In genomic region chr3:47163990-47164848, GRCh38 we compare ENCODE assay signal across 1 cellular context.
A peak's percentile ranks its signal among the peaks of the same experiment; 100 is the strongest.
TF ChIP-seq lines count a peak whose summit lies in the region.

Gene SETD2, minus strand, starts transcription at chr3:47164113. Its CDS starts 189 bp downstream, at chr3:47163924.

TF ChIP-seq in HepG2, 621 proteins besides CTCF, POLR2A, EP300 and RAD21 (continued from another document and continues in another):
- TF ChIP-seq ZNF639 (CRISPR knock-in tag; conservative IDR thresholded peaks at IDR 0.05): no peak; the same call in 1 of the 2 replicates
- no peak for TF ChIP-seq ZNF34 (CRISPR knock-in tag; IDR thresholded peaks at IDR 0.05; ENCODE audit: borderline replicate concordance)
- no peak for TF ChIP-seq RAD51 (IDR thresholded peaks at IDR 0.05; ENCODE audit: borderline replicate concordance)
- 0 out of 2 replicates have a peak, but pooled peaks have one; percentile 38 for TF ChIP-seq KDM4B (CRISPR knock-in tag; IDR thresholded peaks at IDR 0.05)
- no peak for TF ChIP-seq DNMT1 (CRISPR knock-in tag; IDR thresholded peaks at IDR 0.05)
- TF ChIP-seq ZNF33B (CRISPR knock-in tag; IDR thresholded peaks at IDR 0.05): no peak
- no peak for TF ChIP-seq MAFK (conservative IDR thresholded peaks at IDR 0.05 in 1 of 2, IDR thresholded peaks at IDR 0.05 in 1 of 2; ENCODE audit: low read length in 2 of 2)
- no peak for TF ChIP-seq ZNF513 (CRISPR knock-in tag; conservative IDR thresholded peaks at IDR 0.05)
- no peak for TF ChIP-seq GRHL1 (CRISPR knock-in tag; conservative IDR thresholded peaks at IDR 0.05)
- peak; percentile 81 for TF ChIP-seq ASH2L (IDR thresholded peaks at IDR 0.05; ENCODE audit: insufficient read length, low read depth, low read length)
- TF ChIP-seq SALL1 (CRISPR knock-in tag; IDR thresholded peaks at IDR 0.05): peak; percentile 65
- TF ChIP-seq ZNF670 (CRISPR knock-in tag; IDR thresholded peaks at IDR 0.05; ENCODE audit: borderline replicate concordance): no peak; the same call in 1 of the 2 replicates
- TF ChIP-seq PATZ1 (CRISPR knock-in tag; IDR thresholded peaks at IDR 0.05): peak; percentile 56
- TF ChIP-seq ZNF33A (CRISPR knock-in tag; IDR thresholded peaks at IDR 0.05; ENCODE audit: borderline replicate concordance): 0 out of 2 replicates have a peak, but pooled peaks have one; percentile 5
- TF ChIP-seq TMF1 (CRISPR knock-in tag; IDR thresholded peaks at IDR 0.05; ENCODE audit: low read depth): 0 out of 2 replicates have a peak, but pooled peaks have one; percentile 36
- TF ChIP-seq ZNF724P (CRISPR knock-in tag; IDR thresholded peaks at IDR 0.05; ENCODE audit: borderline replicate concordance): peak; percentile 36; the same call in 1 of the 2 replicates
- TF ChIP-seq, protein P1, sequence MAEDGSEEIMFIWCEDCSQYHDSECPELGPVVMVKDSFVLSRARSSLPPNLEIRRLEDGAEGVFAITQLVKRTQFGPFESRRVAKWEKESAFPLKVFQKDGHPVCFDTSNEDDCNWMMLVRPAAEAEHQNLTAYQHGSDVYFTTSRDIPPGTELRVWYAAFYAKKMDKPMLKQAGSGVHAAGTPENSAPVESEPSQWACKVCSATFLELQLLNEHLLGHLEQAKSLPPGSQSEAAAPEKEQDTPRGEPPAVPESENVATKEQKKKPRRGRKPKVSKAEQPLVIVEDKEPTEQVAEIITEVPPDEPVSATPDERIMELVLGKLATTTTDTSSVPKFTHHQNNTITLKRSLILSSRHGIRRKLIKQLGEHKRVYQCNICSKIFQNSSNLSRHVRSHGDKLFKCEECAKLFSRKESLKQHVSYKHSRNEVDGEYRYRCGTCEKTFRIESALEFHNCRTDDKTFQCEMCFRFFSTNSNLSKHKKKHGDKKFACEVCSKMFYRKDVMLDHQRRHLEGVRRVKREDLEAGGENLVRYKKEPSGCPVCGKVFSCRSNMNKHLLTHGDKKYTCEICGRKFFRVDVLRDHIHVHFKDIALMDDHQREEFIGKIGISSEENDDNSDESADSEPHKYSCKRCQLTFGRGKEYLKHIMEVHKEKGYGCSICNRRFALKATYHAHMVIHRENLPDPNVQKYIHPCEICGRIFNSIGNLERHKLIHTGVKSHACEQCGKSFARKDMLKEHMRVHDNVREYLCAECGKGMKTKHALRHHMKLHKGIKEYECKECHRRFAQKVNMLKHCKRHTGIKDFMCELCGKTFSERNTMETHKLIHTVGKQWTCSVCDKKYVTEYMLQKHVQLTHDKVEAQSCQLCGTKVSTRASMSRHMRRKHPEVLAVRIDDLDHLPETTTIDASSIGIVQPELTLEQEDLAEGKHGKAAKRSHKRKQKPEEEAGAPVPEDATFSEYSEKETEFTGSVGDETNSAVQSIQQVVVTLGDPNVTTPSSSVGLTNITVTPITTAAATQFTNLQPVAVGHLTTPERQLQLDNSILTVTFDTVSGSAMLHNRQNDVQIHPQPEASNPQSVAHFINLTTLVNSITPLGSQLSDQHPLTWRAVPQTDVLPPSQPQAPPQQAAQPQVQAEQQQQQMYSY (CRISPR knock-in tag; IDR thresholded peaks at IDR 0.05): peak; percentile 37; the same call in 1 of the 2 replicates
- peak; percentile 60; the same call in 1 of the 2 replicates for TF ChIP-seq MYC (CRISPR knock-in tag; IDR thresholded peaks at IDR 0.05; ENCODE audit: borderline replicate concordance)
- TF ChIP-seq ATF7-NPFF (CRISPR knock-in tag; IDR thresholded peaks at IDR 0.05; ENCODE audit: low read depth): peak; percentile 60
- TF ChIP-seq ZNF431 (CRISPR knock-in tag; IDR thresholded peaks at IDR 0.05; ENCODE audit: borderline replicate concordance, low read depth): 0 out of 2 replicates have a peak, but pooled peaks have one; percentile 49
- TF ChIP-seq, protein P2, sequence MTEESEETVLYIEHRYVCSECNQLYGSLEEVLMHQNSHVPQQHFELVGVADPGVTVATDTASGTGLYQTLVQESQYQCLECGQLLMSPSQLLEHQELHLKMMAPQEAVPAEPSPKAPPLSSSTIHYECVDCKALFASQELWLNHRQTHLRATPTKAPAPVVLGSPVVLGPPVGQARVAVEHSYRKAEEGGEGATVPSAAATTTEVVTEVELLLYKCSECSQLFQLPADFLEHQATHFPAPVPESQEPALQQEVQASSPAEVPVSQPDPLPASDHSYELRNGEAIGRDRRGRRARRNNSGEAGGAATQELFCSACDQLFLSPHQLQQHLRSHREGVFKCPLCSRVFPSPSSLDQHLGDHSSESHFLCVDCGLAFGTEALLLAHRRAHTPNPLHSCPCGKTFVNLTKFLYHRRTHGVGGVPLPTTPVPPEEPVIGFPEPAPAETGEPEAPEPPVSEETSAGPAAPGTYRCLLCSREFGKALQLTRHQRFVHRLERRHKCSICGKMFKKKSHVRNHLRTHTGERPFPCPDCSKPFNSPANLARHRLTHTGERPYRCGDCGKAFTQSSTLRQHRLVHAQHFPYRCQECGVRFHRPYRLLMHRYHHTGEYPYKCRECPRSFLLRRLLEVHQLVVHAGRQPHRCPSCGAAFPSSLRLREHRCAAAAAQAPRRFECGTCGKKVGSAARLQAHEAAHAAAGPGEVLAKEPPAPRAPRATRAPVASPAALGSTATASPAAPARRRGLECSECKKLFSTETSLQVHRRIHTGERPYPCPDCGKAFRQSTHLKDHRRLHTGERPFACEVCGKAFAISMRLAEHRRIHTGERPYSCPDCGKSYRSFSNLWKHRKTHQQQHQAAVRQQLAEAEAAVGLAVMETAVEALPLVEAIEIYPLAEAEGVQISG (CRISPR knock-in tag; IDR thresholded peaks at IDR 0.05): peak; percentile 84
- no peak for TF ChIP-seq ZNF24 (IDR thresholded peaks at IDR 0.05)
- TF ChIP-seq HDAC1 (CRISPR knock-in tag; IDR thresholded peaks at IDR 0.05): peak; percentile 83
- TF ChIP-seq ZBTB43 (CRISPR knock-in tag; conservative IDR thresholded peaks at IDR 0.05): peak; percentile 50
- TF ChIP-seq IRF1 (CRISPR knock-in tag; IDR thresholded peaks at IDR 0.05; ENCODE audit: low read depth): no peak; the same call in 1 of the 2 replicates
- TF ChIP-seq ZBTB33 (CRISPR knock-in tag; IDR thresholded peaks at IDR 0.05): 0 out of 2 replicates have a peak, but pooled peaks have one; percentile 9
- peak; percentile 66; the same call in 1 of the 2 replicates for TF ChIP-seq ZFP90 (CRISPR knock-in tag; IDR thresholded peaks at IDR 0.05; ENCODE audit: borderline replicate concordance)
- TF ChIP-seq ATF5 (CRISPR knock-in tag; IDR thresholded peaks at IDR 0.05; ENCODE audit: low read depth): no peak; the same call in 1 of the 2 replicates
- TF ChIP-seq, protein P3, sequence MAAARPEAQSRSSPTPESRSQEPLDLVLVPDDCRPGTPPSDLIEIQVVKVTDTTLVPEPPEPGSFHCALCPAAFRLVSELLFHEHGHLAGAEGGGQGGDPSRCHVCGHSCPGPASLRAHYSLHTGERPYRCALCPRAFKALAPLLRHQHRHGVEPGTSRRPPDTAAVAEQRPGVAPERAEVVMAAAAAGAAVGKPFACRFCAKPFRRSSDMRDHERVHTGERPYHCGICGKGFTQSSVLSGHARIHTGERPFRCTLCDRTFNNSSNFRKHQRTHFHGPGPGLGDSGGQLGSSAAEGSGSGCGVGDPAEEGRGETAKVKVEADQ (CRISPR knock-in tag; IDR thresholded peaks at IDR 0.05; ENCODE audit: borderline replicate concordance): peak; percentile 10; the same call in 1 of the 2 replicates
- no peak for TF ChIP-seq PCBP2 (optimal IDR thresholded peaks at IDR 0.05; ENCODE audit: low read depth, low read length, poor library complexity, severe bottlenecking)
- TF ChIP-seq ZNF792 (CRISPR knock-in tag; IDR thresholded peaks at IDR 0.05): peak; percentile 52
- peak; percentile 10; the same call in 1 of the 2 replicates for TF ChIP-seq SIN3A (IDR thresholded peaks at IDR 0.05; ENCODE audit: borderline replicate concordance, low read depth, low read length)
